Comparison of ENCODE assay signal across 11 cellular contexts in genomic region chr7:77157034-77157433, GRCh38. TPM values are rescaled to one million over a fixed set of nuclear protein-coding genes. Genes with fewer than 3 reads are reported as not detected.
DNase-seq lines count a peak whose midpoint lies in the region; ATAC-seq and FAIRE-seq lines count a peak whose summit lies in the region.
"Not testable (repeated sequence)": the region's sequence is repeated elsewhere in the genome, so short reads cannot be mapped to it uniquely, and the experiment has no call there.
"Had no signal": no experiment of that assay in that cellular context is flagged by ENCODE, and none has a peak within 500 bp of the region (broad histone marks: within the 10 kb centered on the region; RNA-seq: fewer than 3 reads in every experiment).

No MANE protein-coding gene starts in this region.

- peak overlapping the region; percentile 97 for H3K27ac Mint-ChIP-seq in activated CD8-positive, alpha-beta memory T cell treated with anti-CD3 and anti-CD28 coated beads, Interleukin-2, amount 10 ng/mL, durations not matched to agents 7 days and 5 days

- intact Hi-C loops in left ventricle myocardium superior (cut with micrococcal nuclease), result not testable (repeated sequence)

- FAIRE-seq in urothelium cell line (lab: Jason Lieb, UNC), result peak; percentile 23

- H3K4me1 Mint-ChIP-seq in activated CD8-positive, alpha-beta memory T cell treated with anti-CD3 and anti-CD28 coated beads, Interleukin-2, amount 10 ng/mL, durations not matched to agents 7 days and 5 days, result peaks cover 28% of the 10 kb centered on the region

- not testable (repeated sequence) for DNase-seq in activated CD8-positive, alpha-beta memory T cell treated with anti-CD3 and anti-CD28 coated beads, Interleukin-2, amount 10 ng/mL, durations not matched to agents 7 days and 5 days; left ventricle myocardium superior; urothelium cell line (ENCODE audit: low spot score)

- not testable (repeated sequence) for H3K27me3 Mint-ChIP-seq in activated CD8-positive, alpha-beta memory T cell treated with anti-CD3 and anti-CD28 coated beads, Interleukin-2, amount 10 ng/mL, durations not matched to agents 7 days and 5 days

- H3K4me3 Mint-ChIP-seq in activated CD8-positive, alpha-beta memory T cell treated with anti-CD3 and anti-CD28 coated beads, Interleukin-2, amount 10 ng/mL, durations not matched to agents 7 days and 5 days, result peak overlapping the region; percentile 37

- H3K36me3 Mint-ChIP-seq in activated CD8-positive, alpha-beta memory T cell treated with anti-CD3 and anti-CD28 coated beads, Interleukin-2, amount 10 ng/mL, durations not matched to agents 7 days and 5 days, result not testable (repeated sequence)

- H3K9me3 Mint-ChIP-seq in activated CD8-positive, alpha-beta memory T cell treated with anti-CD3 and anti-CD28 coated beads, Interleukin-2, amount 10 ng/mL, durations not matched to agents 7 days and 5 days (ENCODE audit: low read depth), result not testable (repeated sequence)

- ATAC-seq in GM18858 (IDR thresholded peaks at IDR 0.05; ENCODE audit: unreplicated experiment) (peak; percentile 71), GM19467 (IDR thresholded peaks at IDR 0.05; ENCODE audit: unreplicated experiment) (peak; percentile 77), HG02610 (IDR thresholded peaks at IDR 0.05; ENCODE audit: unreplicated experiment) (peak; percentile 80), HG03095 (IDR thresholded peaks at IDR 0.05; ENCODE audit: unreplicated experiment) (peak; percentile 76), HG03571 (IDR thresholded peaks at IDR 0.05; ENCODE audit: unreplicated experiment) (peak; percentile 76), left ventricle myocardium superior (peak; percentile 31)
- peak; percentile 86 for ATAC-seq in activated CD8-positive, alpha-beta memory T cell treated with anti-CD3 and anti-CD28 coated beads, Interleukin-2, amount 10 ng/mL, durations not matched to agents 7 days and 5 days

- CTCF ChIA-PET in activated CD8-positive, alpha-beta memory T cell treated with anti-CD3 and anti-CD28 coated beads, Interleukin-2, amount 10 ng/mL, durations not matched to agents 7 days and 5 days (lab: Charles Lee), result not testable (repeated sequence)

RNA-seq across cellular contexts. Expression of gene CCDC146, which starts 34.6 kb away (rescaled TPM):
- 1 to 10 TPM; 8.3 to 9.0 TPM for total RNA-seq in activated CD8-positive, alpha-beta memory T cell treated with anti-CD3 and anti-CD28 coated beads, Interleukin-2, amount 10 ng/mL, durations not matched to agents 7 days and 5 days
- total RNA-seq in left ventricle myocardium superior, result 11.0 TPM

RNA-seq across cellular contexts. Expression of gene FGL2, which starts 42.6 kb away (rescaled TPM):
- 1 to 10 TPM; 9.4 to 9.9 TPM for total RNA-seq in activated CD8-positive, alpha-beta memory T cell treated with anti-CD3 and anti-CD28 coated beads, Interleukin-2, amount 10 ng/mL, durations not matched to agents 7 days and 5 days
- 11.9 TPM for total RNA-seq in left ventricle myocardium superior
- total RNA-seq: GM23338, neural crest cell, PC-9 had no signal

Comparison
In these comparisons a context has a peak if more than half of its experiments do, and no peak if none do; other contexts are left out.
1. ATAC-seq: peak in every context shown above with its lines; median percentile 86 in activated CD8-positive, alpha-beta memory T cell treated with anti-CD3 and anti-CD28 coated beads, Interleukin-2, amount 10 ng/mL, durations not matched to agents 7 days and 5 days; 80 in HG02610; 77 in GM19467; 76 in HG03095; 76 in HG03571; 71 in GM18858; 31 in left ventricle myocardium superior.